1 cellular context compared by ENCODE assay signal in the genomic region with DNA sequence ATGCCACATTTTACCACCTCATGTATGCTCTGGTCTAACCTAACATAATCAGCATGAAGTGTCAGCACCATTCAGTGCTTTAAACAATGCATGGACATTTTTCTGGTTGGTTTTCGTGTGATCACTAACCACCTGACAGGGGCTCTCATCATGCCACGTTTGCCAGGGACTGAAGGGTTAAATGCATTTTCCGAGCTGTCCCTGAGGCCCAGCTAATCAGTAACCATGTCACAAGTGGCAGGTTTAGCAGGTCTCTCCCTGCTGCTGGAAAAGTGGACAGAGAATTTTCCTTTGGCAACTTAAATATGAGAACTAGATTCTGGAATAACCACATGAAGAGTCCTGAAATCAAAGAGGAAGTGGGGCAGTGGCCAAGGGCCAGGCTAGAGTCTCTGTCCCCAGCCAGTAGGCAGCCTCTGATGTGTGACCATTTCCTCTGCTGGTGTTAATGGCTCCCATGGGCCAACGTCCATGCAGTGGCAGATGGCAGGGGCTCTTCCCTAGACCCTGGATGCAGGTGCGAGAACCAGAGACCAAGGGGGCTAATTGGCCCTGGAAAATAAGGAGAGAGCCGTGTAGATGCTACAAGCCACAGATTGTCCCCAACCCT.
TF ChIP-seq lines count a peak whose summit lies in the region.

No MANE protein-coding gene starts in this region.

TF ChIP-seq in H1, 55 proteins besides CTCF, POLR2A, EP300 and RAD21 (continued from another document):
- TF ChIP-seq, protein P1, sequence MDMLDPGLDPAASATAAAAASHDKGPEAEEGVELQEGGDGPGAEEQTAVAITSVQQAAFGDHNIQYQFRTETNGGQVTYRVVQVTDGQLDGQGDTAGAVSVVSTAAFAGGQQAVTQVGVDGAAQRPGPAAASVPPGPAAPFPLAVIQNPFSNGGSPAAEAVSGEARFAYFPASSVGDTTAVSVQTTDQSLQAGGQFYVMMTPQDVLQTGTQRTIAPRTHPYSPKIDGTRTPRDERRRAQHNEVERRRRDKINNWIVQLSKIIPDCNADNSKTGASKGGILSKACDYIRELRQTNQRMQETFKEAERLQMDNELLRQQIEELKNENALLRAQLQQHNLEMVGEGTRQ (IDR thresholded peaks at IDR 0.05; ENCODE audit: low read length): no peak
- TF ChIP-seq SRF (IDR thresholded peaks at IDR 0.05; ENCODE audit: low read depth, low read length) (no peak), JUND (IDR thresholded peaks at IDR 0.05; ENCODE audit: low read length) (no peak), KDM1A (IDR thresholded peaks at IDR 0.05; ENCODE audit: borderline replicate concordance, low read length) (no peak), EGR1 (IDR thresholded peaks at IDR 0.05; ENCODE audit: borderline replicate concordance, low read depth, low read length) (no peak), SAP30 (IDR thresholded peaks at IDR 0.05; ENCODE audit: insufficient read depth, insufficient replicate concordance, low read length) (no peak), NRF1 (IDR thresholded peaks at IDR 0.05; ENCODE audit: low read depth, low read length) (no peak), BACH1 (IDR thresholded peaks at IDR 0.05; ENCODE audit: low read length) (no peak)
- TF ChIP-seq, protein P2, sequence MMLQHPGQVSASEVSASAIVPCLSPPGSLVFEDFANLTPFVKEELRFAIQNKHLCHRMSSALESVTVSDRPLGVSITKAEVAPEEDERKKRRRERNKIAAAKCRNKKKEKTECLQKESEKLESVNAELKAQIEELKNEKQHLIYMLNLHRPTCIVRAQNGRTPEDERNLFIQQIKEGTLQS (IDR thresholded peaks at IDR 0.05; ENCODE audit: insufficient read depth, low read depth, low read length): no peak
